ENCODE assay signal across 8 cellular contexts in genomic region chr17:47970725-47971511, GRCh38. TPM values are rescaled to one million over a fixed set of nuclear protein-coding genes. Genes with fewer than 3 reads are reported as not detected.
DNase-seq lines count a peak whose midpoint lies in the region; ATAC-seq lines count a peak whose summit lies in the region.

CDK5RAP3 (plus strand) TSS chr17:47971113; CDS start chr17:47971147, 34 bp downstream.

- CTCF ChIA-PET in activated CD8-positive, alpha-beta memory T cell treated with anti-CD3 and anti-CD28 coated beads for 36 hours (lab: Charles Lee) = interaction anchor here (0.6 to 6.8 kb wide), 18 partner anchors 10 to 742 kb away, joined by 3 to 104 read pairs (median 4); partner anchors contain the start of genes NFE2L1, PNPO, PRR15L and SCRN2

- peak within 1 kb of the TSS; percentile 83 for H3K4me3 ChIP-seq in effector memory CD4-positive, alpha-beta T cell (ENCODE audit: insufficient read depth, low read depth, low read length, poor library complexity, severe bottlenecking)

- H3K9me3 ChIP-seq in effector memory CD4-positive, alpha-beta T cell (ENCODE audit: control insufficient read depth, low read length) = no peaks in the 10 kb centered on the region

- peaks cover 16% of the 10 kb centered on the region for H3K36me3 ChIP-seq in effector memory CD4-positive, alpha-beta T cell (ENCODE audit: control insufficient read depth, insufficient read depth, low read length)

- DNase-seq in CMK (ENCODE audit: low read depth) (peak; percentile 98), HS-5 (ENCODE audit: low read depth) (peak; percentile 94), medulla oblongata (ENCODE audit: extremely low spot score) (peak; percentile 100)
- DNase-seq in NK-92 treated with Interleukin-12 subunit alpha and Interleukin-12 subunit beta, amount 100 ng/mL, for 24 hours (lab: John Stamatoyannopoulos, UW) = peak; percentile 99
- peak; percentile 96 to 97 (median 97) for DNase-seq in effector memory CD4-positive, alpha-beta T cell
- peak; percentile 98 for DNase-seq in stimulated activated CD8-positive, alpha-beta memory T cell treated with anti-CD3 and anti-CD28 coated beads, Interleukin-12 subunit alpha, Interleukin-12 subunit beta, amount 100 ng/mL, for 24 hours (ENCODE audit: extremely low read depth)

- H3K4me1 ChIP-seq in effector memory CD4-positive, alpha-beta T cell (ENCODE audit: control insufficient read depth, insufficient read depth, low read length, poor library complexity, severe bottlenecking) = peaks cover 17% of the 10 kb centered on the region

- no peaks in the 10 kb centered on the region for H3K27me3 ChIP-seq in effector memory CD4-positive, alpha-beta T cell (replicated peaks; ENCODE audit: control insufficient read depth, insufficient read depth, low read length, poor library complexity, severe bottlenecking)

- ATAC-seq in GM19467 (IDR thresholded peaks at IDR 0.05; ENCODE audit: unreplicated experiment) = peak; percentile 96

- peak within 1 kb of the TSS; percentile 59 for H3K27ac ChIP-seq in effector memory CD4-positive, alpha-beta T cell (ENCODE audit: insufficient read depth, low read length, poor library complexity, severe bottlenecking)

- POLR2A ChIA-PET in activated CD8-positive, alpha-beta memory T cell treated with anti-CD3 and anti-CD28 coated beads for 36 hours (lab: Charles Lee) = interaction anchor here (0.9 to 1.4 kb wide), 6 partner anchors 21 to 136 kb away, joined by 3 to 9 read pairs (median 4); partner anchors contain the start of genes SNX11 and SP2

RNA-seq across cellular contexts. Expression of gene CDK5RAP3, which starts in this region (rescaled TPM):
- total RNA-seq in activated CD8-positive, alpha-beta memory T cell treated with anti-CD3 and anti-CD28 coated beads for 36 hours = 100 to 1,000 TPM; 170 to 175 TPM

Comparison
In these comparisons a context has a peak if more than half of its experiments do, and no peak if none do; other contexts are left out.
1. Peak in every context shown above with its lines: DNase-seq, ATAC-seq, H3K4me3 ChIP-seq and H3K27ac ChIP-seq.